Comparison of ENCODE assay signal across 7 cellular contexts in genomic region chr18:4270988-4271387, GRCh38.
"Had no signal": no experiment of that assay in that cellular context is flagged by ENCODE, and none has a peak within 500 bp of the region (broad histone marks: within the 10 kb centered on the region; RNA-seq: fewer than 3 reads in every experiment).

No MANE protein-coding gene starts in this region.

- FAIRE-seq: G401.6, GM12891, GM12892, GM18507, GM19239 had no signal

- DNase-seq: GDM1, GF-D8 had no signal
